ENCODE assay signal across 8 cellular contexts in genomic region chr6:109441069-109441816, GRCh38. TPM values are rescaled to one million over a fixed set of nuclear protein-coding genes. Genes with fewer than 3 reads are reported as not detected.
DNase-seq lines count a peak whose midpoint lies in the region; ATAC-seq and TF ChIP-seq lines count a peak whose summit lies in the region.

No MANE protein-coding gene starts in this region.

- H3K79me2 ChIP-seq in osteoblast (ENCODE audit: insufficient read depth, low read length), result no peaks in the 10 kb centered on the region

- H3K4me2 ChIP-seq in osteoblast (ENCODE audit: insufficient read depth, low read length), result peak overlapping the region; percentile 97

- no peaks in the 10 kb centered on the region for H3K27me3 ChIP-seq in osteoblast (ENCODE audit: insufficient read depth, low read length)

- no peaks in the 10 kb centered on the region for H3K9me3 ChIP-seq in osteoblast (ENCODE audit: low read depth, low read length)

- TF ChIP-seq CTCF in AG09319 (IDR thresholded peaks at IDR 0.05; ENCODE audit: low read depth, low read length) (peak; percentile 18), foreskin fibroblast (IDR thresholded peaks at IDR 0.05; ENCODE audit: low read depth, low read length) (no peak), osteoblast (IDR thresholded peaks at IDR 0.05; ENCODE audit: extremely low read depth, low read depth, low read length) (peak; percentile 22)

- peak overlapping the region; percentile 83 for H3K27ac ChIP-seq in osteoblast (ENCODE audit: low read depth, low read length)

- H3K4me1 ChIP-seq in osteoblast (ENCODE audit: insufficient read depth, low read length), result peaks cover 8% of the 10 kb centered on the region

- H3K4me3 ChIP-seq in foreskin fibroblast (ENCODE audit: low read depth in 1 of 2, low read length in 2 of 2), result peak overlapping the region; percentile 78 to 92
- H3K4me3 ChIP-seq in osteoblast (ENCODE audit: insufficient read depth, low read length), result peak overlapping the region; percentile 91

- peaks cover 9% of the 10 kb centered on the region for H3K36me3 ChIP-seq in osteoblast (ENCODE audit: insufficient read depth, low read length)

- DNase-seq in AG09319 (ENCODE audit: extremely low read depth, low read depth) (no peak), NCI-H748 (lab: John Stamatoyannopoulos, UW; ENCODE audit: unreplicated experiment) (peak; percentile 61), foreskin fibroblast (peak in 1 of 2 donors; percentile 69), osteoblast (ENCODE audit: insufficient read length, low spot score, missing footprints) (peak; percentile 94), foreskin melanocyte (no peak)
- peak; percentile 82 for DNase-seq in activated effector memory CD4-positive, alpha-beta T cell treated with anti-CD3 and anti-CD28 coated beads, Interleukin-2, amount 50 U/mL, for 16 hours

- ATAC-seq in GM18511 (IDR thresholded peaks at IDR 0.05; ENCODE audit: unreplicated experiment) (peak; percentile 41), HG03097 (IDR thresholded peaks at IDR 0.05; ENCODE audit: low FRiP score, unreplicated experiment) (peak; percentile 3)

- H2AFZ ChIP-seq in osteoblast (ENCODE audit: low read length), result peak overlapping the region; percentile 97

- peaks cover 5% of the 10 kb centered on the region for H4K20me1 ChIP-seq in osteoblast (ENCODE audit: insufficient read depth, low read length)

RNA-seq across cellular contexts. Expression of gene SMPD2, which starts 0.7 kb away (rescaled TPM):
- 14.8 and 15.0 TPM in 2 replicates for total RNA-seq in osteoblast

RNA-seq across cellular contexts. Expression of gene PPIL6, which starts 0.8 kb away (rescaled TPM):
- total RNA-seq in osteoblast, result 5.3 and 5.8 TPM in 2 replicates

RNA-seq across cellular contexts. Expression of gene MICAL1, which starts 14.3 kb away (rescaled TPM):
- 26.1 and 28.0 TPM in 2 replicates for total RNA-seq in osteoblast

RNA-seq across cellular contexts. Expression of gene ZBTB24, which starts 41.8 kb away (rescaled TPM):
- 8.7 and 10.9 TPM in 2 replicates for total RNA-seq in osteoblast

RNA-seq across cellular contexts. Expression of gene CD164, which starts 59.0 kb away (rescaled TPM):
- total RNA-seq in osteoblast, result 211 and 222 TPM in 2 replicates

Comparison
In these comparisons a context has a peak if more than half of its experiments do, and no peak if none do; other contexts are left out.
1. DNase-seq: peak in NCI-H748 (single experiment), activated effector memory CD4-positive, alpha-beta T cell treated with anti-CD3 and anti-CD28 coated beads, Interleukin-2, amount 50 U/mL, for 16 hours (single experiment) and osteoblast (single experiment); none in AG09319 (single experiment) and foreskin melanocyte (single experiment).